ENCODE assay signal across 7 cellular contexts in the genomic region with DNA sequence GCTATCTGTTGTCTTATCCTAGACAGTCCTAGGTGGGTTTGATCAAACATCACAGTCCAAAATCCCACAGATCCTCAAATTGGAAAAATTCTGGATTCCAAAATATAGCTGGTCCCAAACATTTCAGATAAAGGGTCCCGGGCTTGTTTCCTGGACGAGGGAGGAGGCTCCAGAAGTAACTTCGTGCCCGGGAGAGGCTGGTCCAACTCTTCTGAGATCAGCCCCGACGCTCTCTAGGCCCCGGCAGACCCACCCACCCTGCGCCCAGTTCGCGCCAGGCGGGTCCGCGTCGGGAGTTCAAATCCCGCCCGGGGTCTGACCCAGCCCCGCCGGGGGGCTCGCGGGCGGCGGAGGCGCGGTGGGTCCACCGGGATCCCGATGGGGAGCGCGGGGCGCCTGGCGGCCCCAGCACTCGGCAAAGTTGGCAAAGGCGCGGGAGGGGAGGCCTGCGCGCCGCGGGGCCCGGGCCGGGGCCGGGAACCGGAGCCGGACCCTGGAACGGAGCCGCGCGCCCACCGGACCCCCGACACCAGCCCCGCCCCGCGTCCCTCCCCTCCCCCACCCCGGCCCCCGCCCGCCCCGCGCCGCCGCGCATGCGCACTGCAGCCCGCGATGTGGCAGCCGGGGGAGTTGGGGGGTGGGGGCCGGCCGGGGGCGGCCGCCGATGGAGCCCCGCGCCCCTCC. TPM values are rescaled to one million over a fixed set of nuclear protein-coding genes. Genes with fewer than 3 reads are reported as not detected.
DNase-seq lines count a peak whose midpoint lies in the region; ATAC-seq and TF ChIP-seq lines count a peak whose summit lies in the region.

No MANE protein-coding gene starts in this region.

- H4K8ac ChIP-seq in H9 (replicated peaks; ENCODE audit: insufficient read length, low read depth, low read length) = no peak overlapping the region

- H3K9me3 Mint-ChIP-seq in H9 = peaks cover 4% of the 10 kb centered on the region in 2 experiments; a peak in 3 of 5 replicates

- intact Hi-C loops in spleen (cut with DNase I; ENCODE audit: low total_unique reads) = no loop called here

- DNase-seq in GM12864 (ENCODE audit: low read depth) = no peak
- DNase-seq in H9 = no peak
- DNase-seq in NCI-H69 (lab: John Stamatoyannopoulos, UW) = peak; percentile 81
- peak; percentile 63 for DNase-seq in adipocyte (ENCODE audit: low read depth)
- peak; percentile 79 for DNase-seq in spleen

- peak overlapping the region; percentile 82 for H3K4me2 ChIP-seq in H9 (ENCODE audit: insufficient read depth, insufficient read length, low read length)

- no CpG with 5 or more reads among the region's 70 CpGs for WGBS in H9 (ENCODE audit: extremely low coverage, insufficient read length, low lambda C conversion rate)
- 0 to 1% (median 0%) methylated on average over 15 to 56 of the region's 70 CpGs for WGBS in spleen, 5 donors

- H3K27me3 ChIP-seq in H9 (ENCODE audit: insufficient read depth, low read length) (no peaks in the 10 kb centered on the region; the same call in 1 of the 2 replicates), adipocyte (replicated peaks; ENCODE audit: control insufficient read depth, insufficient read depth, low read length) (no peaks in the 10 kb centered on the region), spleen (replicated peaks in 1 of 7) (peaks cover 0 to 11% (median 0%) of the 10 kb centered on the region in 7 donors)

- H3K36me3 ChIP-seq in adipocyte (ENCODE audit: control insufficient read depth, insufficient read depth, low read length, severe bottlenecking) = peaks cover 4% of the 10 kb centered on the region
- H3K36me3 ChIP-seq in spleen = peaks cover 0 to 7% (median 0%) of the 10 kb centered on the region in 6 donors

- no peak overlapping the region for H3K18ac ChIP-seq in H9 (ENCODE audit: insufficient read length, low read depth, low read length)

- no peaks in the 10 kb centered on the region for H3K9me3 ChIP-seq in H9 (ENCODE audit: control insufficient read depth, low read depth, low read length)
- H3K9me3 ChIP-seq in adipocyte (ENCODE audit: control insufficient read depth, low read length) = no peaks in the 10 kb centered on the region
- H3K9me3 ChIP-seq in iPS-18c (ENCODE audit: control insufficient read depth, insufficient read depth, low read length) = no peaks in the 10 kb centered on the region
- no peaks in the 10 kb centered on the region for H3K9me3 ChIP-seq in spleen

- H3K23ac ChIP-seq in H9 (ENCODE audit: insufficient read length, low read depth, low read length) = no peak overlapping the region

- H2BK12ac ChIP-seq in H9 (ENCODE audit: insufficient read length, low read depth, low read length) = no peak overlapping the region

- H2BK15ac ChIP-seq in H9 (ENCODE audit: low read depth, low read length) = no peak overlapping the region

- H4K5ac ChIP-seq in H9 (ENCODE audit: insufficient read length, low read depth, low read length) = no peak overlapping the region

- peaks cover 39 to 41% of the 10 kb centered on the region in 2 experiments for H3K4me1 Mint-ChIP-seq in H9

- H3K36me3 Mint-ChIP-seq in H9 (ENCODE audit: insufficient read depth in 1 of 3, low read depth in 3 of 3) = peaks cover 31 to 43% (median 41%) of the 10 kb centered on the region in 3 experiments

- no peak overlapping the region for H2AK5ac ChIP-seq in H9 (ENCODE audit: insufficient read length, low read length)

- H3K14ac ChIP-seq in H9 (ENCODE audit: insufficient read depth, low read length) = peak overlapping the region; percentile 34; the same call in 1 of the 2 replicates

- peaks cover 11% of the 10 kb centered on the region for H3K79me1 ChIP-seq in H9 (ENCODE audit: insufficient read depth, low read depth, low read length, poor library complexity, severe bottlenecking)

- H3K23me2 ChIP-seq in H9 (ENCODE audit: insufficient read length, low read depth, low read length, poor library complexity, severe bottlenecking) = peaks cover 14% of the 10 kb centered on the region

- H4K20me1 ChIP-seq in H9 (ENCODE audit: control insufficient read depth, insufficient read depth, insufficient read length) = no peaks in the 10 kb centered on the region

- no peak for ATAC-seq in HG03457 (IDR thresholded peaks at IDR 0.05; ENCODE audit: unreplicated experiment)

- no peak overlapping the region for H3K56ac ChIP-seq in H9 (ENCODE audit: insufficient read length, low read depth, low read length)

- H3K4me3 Mint-ChIP-seq in H9 = peak overlapping the region; percentile 79 to 83

- H3T11ph ChIP-seq in H9 (ENCODE audit: low read length) = no peak overlapping the region

- no peak overlapping the region for H3K4ac ChIP-seq in H9 (ENCODE audit: low read depth, low read length)

- H3K4me3 ChIP-seq in GM12864 (ENCODE audit: low read depth, low read length) (peak overlapping the region; percentile 78), adipocyte (ENCODE audit: low read length) (peak overlapping the region; percentile 86), iPS-18c (ENCODE audit: insufficient read depth, low read depth, low read length) (peak overlapping the region; percentile 78), spleen (peak overlapping the region; percentile 49 to 95 (median 73))

- no peak for TF ChIP-seq CTCF in GM12864 (IDR thresholded peaks at IDR 0.05; ENCODE audit: low read depth, low read length, missing control alignments)
- no peak for TF ChIP-seq CTCF in H9 (conservative IDR thresholded peaks at IDR 0.05)
- TF ChIP-seq CTCF in spleen (IDR thresholded peaks at IDR 0.05 in 8 of 11, conservative IDR thresholded peaks at IDR 0.05 in 3 of 11) = no peak

- H3K27ac Mint-ChIP-seq in H9 = peak overlapping the region in 2 of 3 experiments; percentile 19 to 86; a peak in 2 of 7 replicates

- H3K27ac ChIP-seq in H9 (ENCODE audit: insufficient read length, low read depth, low read length) (no peak overlapping the region), spleen (peak overlapping the region; percentile 44 to 87 (median 75))

- H3K79me2 ChIP-seq in H9 (ENCODE audit: insufficient read depth, low read length) = peaks cover 46% of the 10 kb centered on the region

- no peak overlapping the region for H2BK20ac ChIP-seq in H9 (ENCODE audit: low read depth, low read length, poor library complexity, severe bottlenecking)

- H3K4me1 ChIP-seq in H9 (ENCODE audit: insufficient read depth, low read length) (no peaks in the 10 kb centered on the region; the same call in 1 of the 2 replicates), adipocyte (ENCODE audit: control insufficient read depth, insufficient read depth, low read length) (peaks cover 31% of the 10 kb centered on the region), spleen (peaks cover 14 to 57% (median 52%) of the 10 kb centered on the region in 6 donors)

- no peak overlapping the region for H4K91ac ChIP-seq in H9 (ENCODE audit: insufficient read length, low read depth, low read length)

- H2BK5ac ChIP-seq in H9 (ENCODE audit: insufficient read length, low read length) = no peak overlapping the region

- no peak overlapping the region for H2BK120ac ChIP-seq in H9 (ENCODE audit: low read depth, low read length, poor library complexity, severe bottlenecking)

- H2AFZ ChIP-seq in H9 (ENCODE audit: low read length) = no peak overlapping the region

- H3K27me3 Mint-ChIP-seq in H9 (ENCODE audit: low read depth) = peaks cover 17% of the 10 kb centered on the region

- H3K9ac ChIP-seq in H9 (ENCODE audit: extremely low read depth, insufficient read length, low read length) (peak overlapping the region; percentile 9), adipocyte (ENCODE audit: low read length) (peak overlapping the region; percentile 74)

- TF ChIP-seq POLR2A in spleen (IDR thresholded peaks at IDR 0.05) = no peak

RNA-seq across cellular contexts. Expression of gene MIER2, which starts 0.5 kb away (rescaled TPM):
- 60.5 TPM in 2 replicates for total RNA-seq in H9 (2021)
- 10 to 100 TPM; 26.8 to 66.5 (median 30.1) TPM for total RNA-seq in spleen
- 10 to 100 TPM; 19.2 to 47.2 (median 31.3) TPM for polyA plus RNA-seq in spleen

RNA-seq across cellular contexts. Expression of gene PLPP2, which starts 52.9 kb away (rescaled TPM):
- total RNA-seq in H9 (2021) = 143 and 152 TPM in 2 replicates
- 10 to 100 TPM in 1 of 7 donors, 1 to 10 TPM in 6; 1.8 to 27.7 (median 4.7) TPM for total RNA-seq in spleen
- polyA plus RNA-seq in spleen = 1 to 10 TPM; 1.2 to 6.2 (median 2.3) TPM

Comparison
In these comparisons a context has a peak if more than half of its experiments do, and no peak if none do; other contexts are left out.
1. DNase-seq: peak in NCI-H69 (single experiment), adipocyte (single experiment) and spleen (single experiment); none in GM12864 (single experiment) and H9 (single experiment).
2. Peak in every context shown above with its lines, with median percentiles within 50 percentile points of each other: H3K4me3 ChIP-seq.